ENCODE assay signal across 8 cellular contexts in genomic region chr6:125956506-125957390, GRCh38. TPM values are rescaled to one million over a fixed set of nuclear protein-coding genes. Genes with fewer than 3 reads are reported as not detected.
DNase-seq lines count a peak whose midpoint lies in the region; ATAC-seq and TF ChIP-seq lines count a peak whose summit lies in the region.

Gene HINT3, plus strand, starts transcription at chr6:125956770. Its CDS starts 208 bp downstream, at chr6:125956978.

- peak within 1 kb of the TSS; percentile 68 for H3K27ac Mint-ChIP-seq in activated T-helper 2 cell treated with anti-CD3 and anti-CD28 coated beads, Interferon-gamma antibody, Interleukin-2, Interleukin-4, amounts not matched to agents 10 μg/mL and 5 μg/mL and 100 μg/mL, durations not matched to agents 14 hours and 24 hours and 36 hours
- peak within 1 kb of the TSS in 2 of 10 donors; percentile 83 to 95 for H3K27ac Mint-ChIP-seq in naive thymus-derived CD8-positive, alpha-beta T cell

- H3K27ac ChIP-seq in RWPE1, result peak within 1 kb of the TSS; percentile 88

- H3K4me3 Mint-ChIP-seq in activated T-helper 2 cell treated with anti-CD3 and anti-CD28 coated beads, Interferon-gamma antibody, Interleukin-2, Interleukin-4, amounts not matched to agents 10 μg/mL and 5 μg/mL and 100 μg/mL, durations not matched to agents 14 hours and 24 hours and 36 hours (ENCODE audit: low read depth), result peak within 1 kb of the TSS; percentile 52
- peak within 1 kb of the TSS in 1 of 10 donors; percentile 55 for H3K4me3 Mint-ChIP-seq in naive thymus-derived CD8-positive, alpha-beta T cell

- H3K27me3 Mint-ChIP-seq in activated T-helper 2 cell treated with anti-CD3 and anti-CD28 coated beads, Interferon-gamma antibody, Interleukin-2, Interleukin-4, amounts not matched to agents 10 μg/mL and 5 μg/mL and 100 μg/mL, durations not matched to agents 14 hours and 24 hours and 36 hours (ENCODE audit: low read depth), result peaks cover 1% of the 10 kb centered on the region
- H3K27me3 Mint-ChIP-seq in naive thymus-derived CD8-positive, alpha-beta T cell, result peaks cover 4 to 10% (median 5%) of the 10 kb centered on the region in 5 donors

- peak; percentile 87 for ATAC-seq in naive thymus-derived CD8-positive, alpha-beta T cell

- POLR2A ChIA-PET in RWPE1 (lab: Yijun Ruan, JAX; ENCODE audit: low non-redundant PET), result interaction anchor here (0.9 kb wide), 1 partner anchor 30 kb away, joined by 4 read pairs; the partner anchor contains the start of gene TRMT11
- POLR2A ChIA-PET in naive thymus-derived CD8-positive, alpha-beta T cell (lab: Charles Lee), result interaction anchor here (0.6 to 4.8 kb wide), 11 partner anchors 10 to 399 kb away, joined by 3 to 68 read pairs (median 5); partner anchors contain the start of genes NCOA7 and TRMT11

- no peaks in the 10 kb centered on the region for H3K9me3 Mint-ChIP-seq in activated T-helper 2 cell treated with anti-CD3 and anti-CD28 coated beads, Interferon-gamma antibody, Interleukin-2, Interleukin-4, amounts not matched to agents 10 μg/mL and 5 μg/mL and 100 μg/mL, durations not matched to agents 14 hours and 24 hours and 36 hours
- no peaks in the 10 kb centered on the region for H3K9me3 Mint-ChIP-seq in naive thymus-derived CD8-positive, alpha-beta T cell

- H3K4me3 ChIP-seq in LNCaP clone FGC (ENCODE audit: low read depth, low read length), result peak within 1 kb of the TSS; percentile 83
- H3K4me3 ChIP-seq in fibroblast of mammary gland (ENCODE audit: control insufficient read depth, low read depth, low read length), result peak within 1 kb of the TSS; percentile 84

- peaks cover 6% of the 10 kb centered on the region for H3K4me1 Mint-ChIP-seq in activated T-helper 2 cell treated with anti-CD3 and anti-CD28 coated beads, Interferon-gamma antibody, Interleukin-2, Interleukin-4, amounts not matched to agents 10 μg/mL and 5 μg/mL and 100 μg/mL, durations not matched to agents 14 hours and 24 hours and 36 hours (ENCODE audit: low read depth)
- peaks cover 4 to 26% (median 10%) of the 10 kb centered on the region in 4 donors for H3K4me1 Mint-ChIP-seq in naive thymus-derived CD8-positive, alpha-beta T cell

- peak; percentile 98 for DNase-seq in ELR (ENCODE audit: low read depth)
- DNase-seq in H4 (ENCODE audit: low spot score), result peak; percentile 94
- peak; percentile 89 for DNase-seq in LNCaP clone FGC (ENCODE audit: low read depth)
- peak; percentile 88 for DNase-seq in RWPE1 (ENCODE audit: low spot score)
- peak; percentile 96 for DNase-seq in activated T-helper 2 cell treated with anti-CD3 and anti-CD28 coated beads, Interferon-gamma antibody, Interleukin-2, Interleukin-4, amounts not matched to agents 10 μg/mL and 5 μg/mL and 100 μg/mL, durations not matched to agents 14 hours and 24 hours and 36 hours (ENCODE audit: low spot score)
- peak; percentile 98 for DNase-seq in fibroblast of mammary gland (ENCODE audit: low read depth)
- peak; percentile 95 to 98 (median 98) for DNase-seq in naive thymus-derived CD8-positive, alpha-beta T cell
- peak; percentile 94 to 97 (median 95) for DNase-seq in stimulated activated naive CD4-positive, alpha-beta T cell (lab: John Stamatoyannopoulos, UW)

- no peaks in the 10 kb centered on the region for H3K36me3 Mint-ChIP-seq in activated T-helper 2 cell treated with anti-CD3 and anti-CD28 coated beads, Interferon-gamma antibody, Interleukin-2, Interleukin-4, amounts not matched to agents 10 μg/mL and 5 μg/mL and 100 μg/mL, durations not matched to agents 14 hours and 24 hours and 36 hours (ENCODE audit: low read depth)
- H3K36me3 Mint-ChIP-seq in naive thymus-derived CD8-positive, alpha-beta T cell, result peaks cover 0 to 9% (median 0%) of the 10 kb centered on the region in 3 donors

- TF ChIP-seq CTCF in LNCaP clone FGC (IDR thresholded peaks at IDR 0.05; ENCODE audit: control insufficient read depth, extremely low read depth, insufficient read depth) (peak; percentile 85), RWPE1 (conservative IDR thresholded peaks at IDR 0.05; ENCODE audit: low read depth) (peak; percentile 96), fibroblast of mammary gland (conservative IDR thresholded peaks at IDR 0.05; ENCODE audit: control insufficient read depth, insufficient read depth, low read depth, low read length) (peak; percentile 85)

- CTCF ChIA-PET in RWPE1 (lab: Yijun Ruan, JAX), result interaction anchor here (0.6 to 2.1 kb wide), 19 partner anchors 9 to 176 kb away, joined by 3 to 12 read pairs (median 3); no protein-coding TSS in a partner anchor

- intact Hi-C loops in activated T-helper 2 cell treated with anti-CD3 and anti-CD28 coated beads, Interferon-gamma antibody, Interleukin-2, Interleukin-4, amounts not matched to agents 10 μg/mL and 5 μg/mL and 100 μg/mL, durations not matched to agents 14 hours and 24 hours and 36 hours (cut with micrococcal nuclease), result loop anchor here (1.0 to 10.0 kb wide), 8 partner anchors 18 to 652 kb away; partner anchors contain the start of genes HDDC2 and TRMT11

RNA-seq across cellular contexts. Expression of gene HINT3, which starts in this region (rescaled TPM):
- total RNA-seq in H4 (2014; rRNA removed; shearing (Covaris generic)), result 10.0 and 10.6 TPM in 2 replicates
- 7.1 and 7.9 TPM in 2 replicates for total RNA-seq in activated T-helper 2 cell treated with anti-CD3 and anti-CD28 coated beads, Interferon-gamma antibody, Interleukin-2, Interleukin-4, amounts not matched to agents 10 μg/mL and 5 μg/mL and 100 μg/mL, durations not matched to agents 14 hours and 24 hours and 36 hours
- 10 to 100 TPM; 11.8 to 12.7 TPM for total RNA-seq in naive thymus-derived CD8-positive, alpha-beta T cell
- 10 to 100 TPM in 1 of 3 donors, 1 to 10 TPM in 2; 7.9 to 10.4 (median 8.5) TPM for polyA plus RNA-seq in naive thymus-derived CD8-positive, alpha-beta T cell

Comparison
In these comparisons a context has a peak if more than half of its experiments do, and no peak if none do; other contexts are left out.
1. Peak in every context shown above with its lines: DNase-seq, ATAC-seq, H3K4me3 ChIP-seq and H3K27ac ChIP-seq.